Comparison of ENCODE assay signal across 19 cellular contexts in the genomic region with DNA sequence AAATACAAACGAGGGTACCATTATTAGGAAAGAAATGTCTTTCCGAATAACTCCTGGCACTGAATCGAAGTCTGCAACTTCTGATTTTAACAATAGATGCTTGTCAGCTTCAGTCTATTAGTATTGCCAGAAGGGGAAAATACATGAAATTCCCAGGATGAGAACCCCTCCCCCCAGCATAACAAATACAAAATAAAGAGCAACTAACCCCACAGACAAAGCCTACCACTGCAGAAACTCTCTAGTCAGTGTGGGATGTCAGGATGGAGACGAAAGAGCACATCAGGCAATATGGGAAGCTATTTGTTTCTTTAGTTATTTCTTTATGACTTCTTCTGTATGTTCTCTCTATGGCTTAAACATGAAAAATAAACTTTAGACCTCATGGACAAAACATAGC.
"Had no signal": no experiment of that assay in that cellular context is flagged by ENCODE, and none has a peak within 500 bp of the region (broad histone marks: within the 10 kb centered on the region; RNA-seq: fewer than 3 reads in every experiment).

No MANE protein-coding gene starts in this region.

- H3K9me3 ChIP-seq: adrenal gland, ascending aorta, heart left ventricle, lower lobe of right lung, sigmoid colon, testis, uterus had no signal

- H3K27me3 ChIP-seq: adrenal gland, ascending aorta, heart left ventricle, sigmoid colon, testis, uterus had no signal

- H3K36me3 Mint-ChIP-seq: activated naive CD8-positive, alpha-beta T cell; natural killer cell; WTC11 had no signal

- H3K4me3 ChIP-seq: adrenal gland, ascending aorta, heart left ventricle, lower lobe of right lung, sigmoid colon, testis, uterus had no signal

- H3K4me1 ChIP-seq: adrenal gland, ascending aorta, lower lobe of right lung, testis, uterus had no signal

- H3K4me3 Mint-ChIP-seq: activated naive CD8-positive, alpha-beta T cell; natural killer cell; WTC11 had no signal

- H3K27ac ChIP-seq: adrenal gland, ascending aorta, epithelial cell of prostate, lower lobe of right lung, testis, uterus had no signal

- H3K36me3 ChIP-seq: adrenal gland, ascending aorta, heart left ventricle, lower lobe of right lung, sigmoid colon, uterus had no signal

- DNase-seq: activated T-cell treated with anti-CD3 and anti-CD28 coated beads, Interleukin-2, amount 50 U/mL, for 1 hour; adrenal gland; cerebellar nuclear complex; cortex of kidney; left colon; lower lobe of right lung; natural killer cell; stimulated activated CD4-positive, alpha-beta T cell treated with anti-CD3 and anti-CD28 coated beads, Interleukin-2, amount 100 ng/mL, for 48 hours; stimulated activated naive CD4-positive, alpha-beta T cell; T-helper 1 cell; testis; trophoblast cell; uterus had no signal

- ATAC-seq: left colon, lower lobe of right lung, natural killer cell, WTC11 had no signal

- H3K27me3 Mint-ChIP-seq: activated naive CD8-positive, alpha-beta T cell had no signal

- H3K4me1 Mint-ChIP-seq: natural killer cell had no signal

- H3K27ac Mint-ChIP-seq: activated naive CD8-positive, alpha-beta T cell; natural killer cell; WTC11 had no signal
